In the genomic region with DNA sequence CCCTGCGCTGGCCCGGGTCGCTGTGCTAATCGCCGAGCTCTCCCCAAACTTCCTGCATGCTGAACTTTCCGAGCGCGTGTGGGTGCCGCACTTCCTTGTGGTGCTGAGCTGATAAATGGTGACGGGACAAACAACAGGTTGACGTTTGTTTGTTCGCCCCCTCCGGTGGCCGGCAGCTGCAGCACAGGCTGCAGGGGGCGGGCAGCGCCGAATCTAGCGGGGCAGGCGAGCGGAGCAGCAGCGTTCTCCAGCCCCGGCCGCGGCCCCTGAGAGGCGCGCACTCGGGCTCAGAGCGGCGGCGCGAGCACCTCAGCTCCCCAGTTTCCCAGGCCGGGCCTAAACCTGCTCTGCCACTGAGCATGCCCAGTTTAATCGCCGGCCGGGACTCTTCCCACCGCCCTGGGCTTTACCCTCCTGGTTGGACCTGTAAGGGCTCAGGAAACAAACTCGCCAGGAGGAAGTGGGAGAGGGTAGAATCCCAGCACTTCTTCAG, we compare ENCODE assay signal across 1 cellular context.
A peak's percentile ranks its signal among the peaks of the same experiment; 100 is the strongest.
TF ChIP-seq lines count a peak whose summit lies in the region.

A gene (minus strand): TSS at position 120 of the 493 bp plus-strand sequence.

TF ChIP-seq in HEK293, 187 proteins besides CTCF, POLR2A, EP300 and RAD21 (continued from another document and continues in another):
- TF ChIP-seq, protein P1, sequence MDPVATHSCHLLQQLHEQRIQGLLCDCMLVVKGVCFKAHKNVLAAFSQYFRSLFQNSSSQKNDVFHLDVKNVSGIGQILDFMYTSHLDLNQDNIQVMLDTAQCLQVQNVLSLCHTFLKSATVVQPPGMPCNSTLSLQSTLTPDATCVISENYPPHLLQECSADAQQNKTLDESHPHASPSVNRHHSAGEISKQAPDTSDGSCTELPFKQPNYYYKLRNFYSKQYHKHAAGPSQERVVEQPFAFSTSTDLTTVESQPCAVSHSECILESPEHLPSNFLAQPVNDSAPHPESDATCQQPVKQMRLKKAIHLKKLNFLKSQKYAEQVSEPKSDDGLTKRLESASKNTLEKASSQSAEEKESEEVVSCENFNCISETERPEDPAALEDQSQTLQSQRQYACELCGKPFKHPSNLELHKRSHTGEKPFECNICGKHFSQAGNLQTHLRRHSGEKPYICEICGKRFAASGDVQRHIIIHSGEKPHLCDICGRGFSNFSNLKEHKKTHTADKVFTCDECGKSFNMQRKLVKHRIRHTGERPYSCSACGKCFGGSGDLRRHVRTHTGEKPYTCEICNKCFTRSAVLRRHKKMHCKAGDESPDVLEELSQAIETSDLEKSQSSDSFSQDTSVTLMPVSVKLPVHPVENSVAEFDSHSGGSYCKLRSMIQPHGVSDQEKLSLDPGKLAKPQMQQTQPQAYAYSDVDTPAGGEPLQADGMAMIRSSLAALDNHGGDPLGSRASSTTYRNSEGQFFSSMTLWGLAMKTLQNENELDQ (tag by site-specific recombination; IDR thresholded peaks at IDR 0.05; ENCODE audit: low read depth): no peak
- TF ChIP-seq ZNF138 (tag by site-specific recombination; IDR thresholded peaks at IDR 0.05; ENCODE audit: borderline replicate concordance) (no peak), SETDB1 (IDR thresholded peaks at IDR 0.05; ENCODE audit: insufficient read length, low read length) (no peak), IKZF3 (tag by site-specific recombination; IDR thresholded peaks at IDR 0.05) (no peak), ZNF24 (tag by site-specific recombination; IDR thresholded peaks at IDR 0.05) (no peak), ZNF561 (tag by site-specific recombination; IDR thresholded peaks at IDR 0.05; ENCODE audit: borderline replicate concordance) (no peak), ZSCAN30 (tag by site-specific recombination; IDR thresholded peaks at IDR 0.05) (no peak), ZNF777 (tag by site-specific recombination; IDR thresholded peaks at IDR 0.05; ENCODE audit: borderline replicate concordance) (no peak), ZNF221 (tag by site-specific recombination; IDR thresholded peaks at IDR 0.05; ENCODE audit: borderline replicate concordance) (no peak), ZNF544 (tag by site-specific recombination; IDR thresholded peaks at IDR 0.05) (no peak), KLF16 (tag by site-specific recombination; IDR thresholded peaks at IDR 0.05) (peak; percentile 48; the same call in 1 of the 2 replicates), ZNF623 (tag by site-specific recombination; IDR thresholded peaks at IDR 0.05) (no peak), ZNF16 (tag by site-specific recombination; IDR thresholded peaks at IDR 0.05; ENCODE audit: low read depth) (no peak), ZNF350 (tag by site-specific recombination; IDR thresholded peaks at IDR 0.05) (no peak), GLI2 (tag by site-specific recombination; IDR thresholded peaks at IDR 0.05; ENCODE audit: borderline replicate concordance, low read depth) (no peak), ZNF426 (tag by site-specific recombination; IDR thresholded peaks at IDR 0.05) (no peak), GLI4 (tag by site-specific recombination; IDR thresholded peaks at IDR 0.05) (no peak), ZNF292 (tag by site-specific recombination; IDR thresholded peaks at IDR 0.05; ENCODE audit: borderline replicate concordance, low read depth) (no peak), ZNF133 (tag by site-specific recombination; IDR thresholded peaks at IDR 0.05) (no peak), ZNF626 (tag by site-specific recombination; IDR thresholded peaks at IDR 0.05) (no peak), ZNF266 (tag by site-specific recombination; IDR thresholded peaks at IDR 0.05; ENCODE audit: low read depth) (no peak), ZNF341 (tag by site-specific recombination; IDR thresholded peaks at IDR 0.05; ENCODE audit: low read depth) (peak; percentile 87), ZBTB7A (tag by site-specific recombination; IDR thresholded peaks at IDR 0.05; ENCODE audit: low read depth) (no peak), ZNF558 (tag by site-specific recombination; IDR thresholded peaks at IDR 0.05) (no peak), TCF7L2 (IDR thresholded peaks at IDR 0.05; ENCODE audit: borderline replicate concordance, low read depth, low read length) (no peak), ZNF157 (tag by site-specific recombination; IDR thresholded peaks at IDR 0.05) (no peak), ZIC2 (tag by site-specific recombination; IDR thresholded peaks at IDR 0.05) (peak; percentile 44; the same call in 1 of the 2 replicates), ZNF302 (tag by site-specific recombination; IDR thresholded peaks at IDR 0.05; ENCODE audit: low read depth) (no peak), ZNF664 (tag by site-specific recombination; IDR thresholded peaks at IDR 0.05) (no peak), ZNF549 (tag by site-specific recombination; IDR thresholded peaks at IDR 0.05) (no peak), ZNF184 (tag by site-specific recombination; IDR thresholded peaks at IDR 0.05) (no peak), ZNF670 (tag by site-specific recombination; IDR thresholded peaks at IDR 0.05; ENCODE audit: low read depth) (no peak), KLF1 (tag by site-specific recombination; IDR thresholded peaks at IDR 0.05) (no peak), ZNF211 (tag by site-specific recombination; IDR thresholded peaks at IDR 0.05; ENCODE audit: low read depth) (no peak)
- TF ChIP-seq, protein P2, sequence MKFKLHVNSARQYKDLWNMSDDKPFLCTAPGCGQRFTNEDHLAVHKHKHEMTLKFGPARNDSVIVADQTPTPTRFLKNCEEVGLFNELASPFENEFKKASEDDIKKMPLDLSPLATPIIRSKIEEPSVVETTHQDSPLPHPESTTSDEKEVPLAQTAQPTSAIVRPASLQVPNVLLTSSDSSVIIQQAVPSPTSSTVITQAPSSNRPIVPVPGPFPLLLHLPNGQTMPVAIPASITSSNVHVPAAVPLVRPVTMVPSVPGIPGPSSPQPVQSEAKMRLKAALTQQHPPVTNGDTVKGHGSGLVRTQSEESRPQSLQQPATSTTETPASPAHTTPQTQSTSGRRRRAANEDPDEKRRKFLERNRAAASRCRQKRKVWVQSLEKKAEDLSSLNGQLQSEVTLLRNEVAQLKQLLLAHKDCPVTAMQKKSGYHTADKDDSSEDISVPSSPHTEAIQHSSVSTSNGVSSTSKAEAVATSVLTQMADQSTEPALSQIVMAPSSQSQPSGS (tag by site-specific recombination; IDR thresholded peaks at IDR 0.05; ENCODE audit: low read depth): no peak
- TF ChIP-seq, protein P3, sequence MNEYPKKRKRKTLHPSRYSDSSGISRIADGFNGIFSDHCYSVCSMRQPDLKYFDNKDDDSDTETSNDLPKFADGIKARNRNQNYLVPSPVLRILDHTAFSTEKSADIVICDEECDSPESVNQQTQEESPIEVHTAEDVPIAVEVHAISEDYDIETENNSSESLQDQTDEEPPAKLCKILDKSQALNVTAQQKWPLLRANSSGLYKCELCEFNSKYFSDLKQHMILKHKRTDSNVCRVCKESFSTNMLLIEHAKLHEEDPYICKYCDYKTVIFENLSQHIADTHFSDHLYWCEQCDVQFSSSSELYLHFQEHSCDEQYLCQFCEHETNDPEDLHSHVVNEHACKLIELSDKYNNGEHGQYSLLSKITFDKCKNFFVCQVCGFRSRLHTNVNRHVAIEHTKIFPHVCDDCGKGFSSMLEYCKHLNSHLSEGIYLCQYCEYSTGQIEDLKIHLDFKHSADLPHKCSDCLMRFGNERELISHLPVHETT (tag by site-specific recombination; IDR thresholded peaks at IDR 0.05): no peak
- TF ChIP-seq, protein P4, sequence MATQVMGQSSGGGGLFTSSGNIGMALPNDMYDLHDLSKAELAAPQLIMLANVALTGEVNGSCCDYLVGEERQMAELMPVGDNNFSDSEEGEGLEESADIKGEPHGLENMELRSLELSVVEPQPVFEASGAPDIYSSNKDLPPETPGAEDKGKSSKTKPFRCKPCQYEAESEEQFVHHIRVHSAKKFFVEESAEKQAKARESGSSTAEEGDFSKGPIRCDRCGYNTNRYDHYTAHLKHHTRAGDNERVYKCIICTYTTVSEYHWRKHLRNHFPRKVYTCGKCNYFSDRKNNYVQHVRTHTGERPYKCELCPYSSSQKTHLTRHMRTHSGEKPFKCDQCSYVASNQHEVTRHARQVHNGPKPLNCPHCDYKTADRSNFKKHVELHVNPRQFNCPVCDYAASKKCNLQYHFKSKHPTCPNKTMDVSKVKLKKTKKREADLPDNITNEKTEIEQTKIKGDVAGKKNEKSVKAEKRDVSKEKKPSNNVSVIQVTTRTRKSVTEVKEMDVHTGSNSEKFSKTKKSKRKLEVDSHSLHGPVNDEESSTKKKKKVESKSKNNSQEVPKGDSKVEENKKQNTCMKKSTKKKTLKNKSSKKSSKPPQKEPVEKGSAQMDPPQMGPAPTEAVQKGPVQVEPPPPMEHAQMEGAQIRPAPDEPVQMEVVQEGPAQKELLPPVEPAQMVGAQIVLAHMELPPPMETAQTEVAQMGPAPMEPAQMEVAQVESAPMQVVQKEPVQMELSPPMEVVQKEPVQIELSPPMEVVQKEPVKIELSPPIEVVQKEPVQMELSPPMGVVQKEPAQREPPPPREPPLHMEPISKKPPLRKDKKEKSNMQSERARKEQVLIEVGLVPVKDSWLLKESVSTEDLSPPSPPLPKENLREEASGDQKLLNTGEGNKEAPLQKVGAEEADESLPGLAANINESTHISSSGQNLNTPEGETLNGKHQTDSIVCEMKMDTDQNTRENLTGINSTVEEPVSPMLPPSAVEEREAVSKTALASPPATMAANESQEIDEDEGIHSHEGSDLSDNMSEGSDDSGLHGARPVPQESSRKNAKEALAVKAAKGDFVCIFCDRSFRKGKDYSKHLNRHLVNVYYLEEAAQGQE (tag by site-specific recombination; IDR thresholded peaks at IDR 0.05): no peak
- TF ChIP-seq, protein P5, sequence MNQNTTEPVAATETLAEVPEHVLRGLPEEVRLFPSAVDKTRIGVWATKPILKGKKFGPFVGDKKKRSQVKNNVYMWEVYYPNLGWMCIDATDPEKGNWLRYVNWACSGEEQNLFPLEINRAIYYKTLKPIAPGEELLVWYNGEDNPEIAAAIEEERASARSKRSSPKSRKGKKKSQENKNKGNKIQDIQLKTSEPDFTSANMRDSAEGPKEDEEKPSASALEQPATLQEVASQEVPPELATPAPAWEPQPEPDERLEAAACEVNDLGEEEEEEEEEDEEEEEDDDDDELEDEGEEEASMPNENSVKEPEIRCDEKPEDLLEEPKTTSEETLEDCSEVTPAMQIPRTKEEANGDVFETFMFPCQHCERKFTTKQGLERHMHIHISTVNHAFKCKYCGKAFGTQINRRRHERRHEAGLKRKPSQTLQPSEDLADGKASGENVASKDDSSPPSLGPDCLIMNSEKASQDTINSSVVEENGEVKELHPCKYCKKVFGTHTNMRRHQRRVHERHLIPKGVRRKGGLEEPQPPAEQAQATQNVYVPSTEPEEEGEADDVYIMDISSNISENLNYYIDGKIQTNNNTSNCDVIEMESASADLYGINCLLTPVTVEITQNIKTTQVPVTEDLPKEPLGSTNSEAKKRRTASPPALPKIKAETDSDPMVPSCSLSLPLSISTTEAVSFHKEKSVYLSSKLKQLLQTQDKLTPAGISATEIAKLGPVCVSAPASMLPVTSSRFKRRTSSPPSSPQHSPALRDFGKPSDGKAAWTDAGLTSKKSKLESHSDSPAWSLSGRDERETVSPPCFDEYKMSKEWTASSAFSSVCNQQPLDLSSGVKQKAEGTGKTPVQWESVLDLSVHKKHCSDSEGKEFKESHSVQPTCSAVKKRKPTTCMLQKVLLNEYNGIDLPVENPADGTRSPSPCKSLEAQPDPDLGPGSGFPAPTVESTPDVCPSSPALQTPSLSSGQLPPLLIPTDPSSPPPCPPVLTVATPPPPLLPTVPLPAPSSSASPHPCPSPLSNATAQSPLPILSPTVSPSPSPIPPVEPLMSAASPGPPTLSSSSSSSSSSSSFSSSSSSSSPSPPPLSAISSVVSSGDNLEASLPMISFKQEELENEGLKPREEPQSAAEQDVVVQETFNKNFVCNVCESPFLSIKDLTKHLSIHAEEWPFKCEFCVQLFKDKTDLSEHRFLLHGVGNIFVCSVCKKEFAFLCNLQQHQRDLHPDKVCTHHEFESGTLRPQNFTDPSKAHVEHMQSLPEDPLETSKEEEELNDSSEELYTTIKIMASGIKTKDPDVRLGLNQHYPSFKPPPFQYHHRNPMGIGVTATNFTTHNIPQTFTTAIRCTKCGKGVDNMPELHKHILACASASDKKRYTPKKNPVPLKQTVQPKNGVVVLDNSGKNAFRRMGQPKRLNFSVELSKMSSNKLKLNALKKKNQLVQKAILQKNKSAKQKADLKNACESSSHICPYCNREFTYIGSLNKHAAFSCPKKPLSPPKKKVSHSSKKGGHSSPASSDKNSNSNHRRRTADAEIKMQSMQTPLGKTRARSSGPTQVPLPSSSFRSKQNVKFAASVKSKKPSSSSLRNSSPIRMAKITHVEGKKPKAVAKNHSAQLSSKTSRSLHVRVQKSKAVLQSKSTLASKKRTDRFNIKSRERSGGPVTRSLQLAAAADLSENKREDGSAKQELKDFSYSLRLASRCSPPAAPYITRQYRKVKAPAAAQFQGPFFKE (tag by site-specific recombination; IDR thresholded peaks at IDR 0.05; ENCODE audit: borderline replicate concordance): no peak
- TF ChIP-seq, protein P6, sequence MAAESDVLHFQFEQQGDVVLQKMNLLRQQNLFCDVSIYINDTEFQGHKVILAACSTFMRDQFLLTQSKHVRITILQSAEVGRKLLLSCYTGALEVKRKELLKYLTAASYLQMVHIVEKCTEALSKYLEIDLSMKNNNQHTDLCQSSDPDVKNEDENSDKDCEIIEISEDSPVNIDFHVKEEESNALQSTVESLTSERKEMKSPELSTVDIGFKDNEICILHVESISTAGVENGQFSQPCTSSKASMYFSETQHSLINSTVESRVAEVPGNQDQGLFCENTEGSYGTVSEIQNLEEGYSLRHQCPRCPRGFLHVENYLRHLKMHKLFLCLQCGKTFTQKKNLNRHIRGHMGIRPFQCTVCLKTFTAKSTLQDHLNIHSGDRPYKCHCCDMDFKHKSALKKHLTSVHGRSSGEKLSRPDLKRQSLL (tag by site-specific recombination; IDR thresholded peaks at IDR 0.05): no peak
- TF ChIP-seq, protein P7, sequence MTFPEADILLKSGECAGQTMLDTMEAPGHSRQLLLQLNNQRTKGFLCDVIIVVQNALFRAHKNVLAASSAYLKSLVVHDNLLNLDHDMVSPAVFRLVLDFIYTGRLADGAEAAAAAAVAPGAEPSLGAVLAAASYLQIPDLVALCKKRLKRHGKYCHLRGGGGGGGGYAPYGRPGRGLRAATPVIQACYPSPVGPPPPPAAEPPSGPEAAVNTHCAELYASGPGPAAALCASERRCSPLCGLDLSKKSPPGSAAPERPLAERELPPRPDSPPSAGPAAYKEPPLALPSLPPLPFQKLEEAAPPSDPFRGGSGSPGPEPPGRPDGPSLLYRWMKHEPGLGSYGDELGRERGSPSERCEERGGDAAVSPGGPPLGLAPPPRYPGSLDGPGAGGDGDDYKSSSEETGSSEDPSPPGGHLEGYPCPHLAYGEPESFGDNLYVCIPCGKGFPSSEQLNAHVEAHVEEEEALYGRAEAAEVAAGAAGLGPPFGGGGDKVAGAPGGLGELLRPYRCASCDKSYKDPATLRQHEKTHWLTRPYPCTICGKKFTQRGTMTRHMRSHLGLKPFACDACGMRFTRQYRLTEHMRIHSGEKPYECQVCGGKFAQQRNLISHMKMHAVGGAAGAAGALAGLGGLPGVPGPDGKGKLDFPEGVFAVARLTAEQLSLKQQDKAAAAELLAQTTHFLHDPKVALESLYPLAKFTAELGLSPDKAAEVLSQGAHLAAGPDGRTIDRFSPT (tag by site-specific recombination; IDR thresholded peaks at IDR 0.05): no peak
- TF ChIP-seq, protein P8, sequence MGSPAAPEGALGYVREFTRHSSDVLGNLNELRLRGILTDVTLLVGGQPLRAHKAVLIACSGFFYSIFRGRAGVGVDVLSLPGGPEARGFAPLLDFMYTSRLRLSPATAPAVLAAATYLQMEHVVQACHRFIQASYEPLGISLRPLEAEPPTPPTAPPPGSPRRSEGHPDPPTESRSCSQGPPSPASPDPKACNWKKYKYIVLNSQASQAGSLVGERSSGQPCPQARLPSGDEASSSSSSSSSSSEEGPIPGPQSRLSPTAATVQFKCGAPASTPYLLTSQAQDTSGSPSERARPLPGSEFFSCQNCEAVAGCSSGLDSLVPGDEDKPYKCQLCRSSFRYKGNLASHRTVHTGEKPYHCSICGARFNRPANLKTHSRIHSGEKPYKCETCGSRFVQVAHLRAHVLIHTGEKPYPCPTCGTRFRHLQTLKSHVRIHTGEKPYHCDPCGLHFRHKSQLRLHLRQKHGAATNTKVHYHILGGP (tag by site-specific recombination; IDR thresholded peaks at IDR 0.05): no peak
